9 cellular contexts compared by ENCODE assay signal in the genomic region with DNA sequence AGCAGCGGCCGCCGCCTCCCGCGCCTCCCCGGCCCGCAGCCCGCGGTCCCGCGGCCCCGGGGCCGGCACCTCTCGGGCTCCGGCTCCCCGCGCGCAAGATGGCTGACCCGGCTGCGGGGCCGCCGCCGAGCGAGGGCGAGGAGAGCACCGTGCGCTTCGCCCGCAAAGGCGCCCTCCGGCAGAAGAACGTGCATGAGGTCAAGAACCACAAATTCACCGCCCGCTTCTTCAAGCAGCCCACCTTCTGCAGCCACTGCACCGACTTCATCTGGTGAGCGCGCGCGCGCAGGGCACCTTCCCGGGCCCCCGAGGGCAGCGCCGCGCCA. TPM values are rescaled to one million over a fixed set of nuclear protein-coding genes. Genes with fewer than 3 reads are reported as not detected.
A peak's percentile ranks its signal among the peaks of the same experiment; 100 is the strongest.
DNase-seq lines count a peak whose midpoint lies in the region; ATAC-seq, FAIRE-seq and TF ChIP-seq lines count a peak whose summit lies in the region.
"Had no signal": no experiment of that assay in that cellular context is flagged by ENCODE, and none has a peak within 500 bp of the region (broad histone marks: within the 10 kb centered on the region; RNA-seq: fewer than 3 reads in every experiment).

No MANE protein-coding gene starts in this region.

- H3K36me3 ChIP-seq in PC-9 (ENCODE audit: low read depth) = no peaks in the 10 kb centered on the region

- ATAC-seq in HG02588 (IDR thresholded peaks at IDR 0.05; ENCODE audit: unreplicated experiment) (peak; percentile 33), natural killer cell (peak; percentile 36 to 53 (median 50)), GM19463 (IDR thresholded peaks at IDR 0.05; ENCODE audit: unreplicated experiment) (no peak)
- peak; percentile 32 for ATAC-seq in activated T-helper 17 cell treated with anti-CD3 and anti-CD28 coated beads, Interleukin-2, amount 50 U/mL, for 72 hours (replicated peaks)

- FAIRE-seq in GM12891 (lab: Jason Lieb, UNC) = no peak

- no peaks in the 10 kb centered on the region for H3K4me1 ChIP-seq in PC-9 (replicated peaks; ENCODE audit: insufficient read depth)

- H3K27me3 ChIP-seq in PC-9 (ENCODE audit: insufficient read depth, low read depth) = peaks cover 48% of the 10 kb centered on the region

- no peak overlapping the region for H2AFZ ChIP-seq in PC-9

- no peaks in the 10 kb centered on the region for H3K27me3 Mint-ChIP-seq in activated T-helper 17 cell treated with anti-CD3 and anti-CD28 coated beads, Interleukin-2, amount 50 U/mL, for 72 hours
- no peaks in the 10 kb centered on the region for H3K27me3 Mint-ChIP-seq in natural killer cell (ENCODE audit: low read depth in 2 of 2)

- H3F3A ChIP-seq in PC-9 (ENCODE audit: insufficient read depth, low read depth) = no peaks in the 10 kb centered on the region

- H3K9me3 ChIP-seq in PC-9 (ENCODE audit: insufficient read depth, low read depth) = no peaks in the 10 kb centered on the region

- no peak overlapping the region for H3K27ac ChIP-seq in PC-9

- POLR2A ChIA-PET in PC-9 (lab: Charles Lee; ENCODE audit: unreplicated experiment) = no interaction called here

- peak overlapping the region; percentile 99 for H3K4me3 Mint-ChIP-seq in activated T-helper 17 cell treated with anti-CD3 and anti-CD28 coated beads, Interleukin-2, amount 50 U/mL, for 72 hours
- H3K4me3 Mint-ChIP-seq in natural killer cell = peak overlapping the region; percentile 63

- TF ChIP-seq CTCF in natural killer cell (IDR thresholded peaks at IDR 0.05) (no peak), PC-9 (conservative IDR thresholded peaks at IDR 0.05) (no peak)

- H3K4me3 ChIP-seq in PC-9 = no peak overlapping the region

- no peak for TF ChIP-seq POLR2A in GM12891 (IDR thresholded peaks at IDR 0.05; ENCODE audit: low read depth, low read length)

- peaks cover 54% of the 10 kb centered on the region for H3K4me1 Mint-ChIP-seq in activated T-helper 17 cell treated with anti-CD3 and anti-CD28 coated beads, Interleukin-2, amount 50 U/mL, for 72 hours
- H3K4me1 Mint-ChIP-seq in natural killer cell = peaks cover 46 to 50% of the 10 kb centered on the region in 2 donors

- no peaks in the 10 kb centered on the region for H3K79me2 ChIP-seq in PC-9 (ENCODE audit: low read depth)

- H3K9me2 ChIP-seq in PC-9 (ENCODE audit: insufficient read depth) = no peaks in the 10 kb centered on the region

- H3K36me3 Mint-ChIP-seq in activated T-helper 17 cell treated with anti-CD3 and anti-CD28 coated beads, Interleukin-2, amount 50 U/mL, for 72 hours (ENCODE audit: low read depth) = peaks cover 46% of the 10 kb centered on the region
- H3K36me3 Mint-ChIP-seq in natural killer cell = no peaks in the 10 kb centered on the region
- H3K36me3 Mint-ChIP-seq: brain had no signal

- DNase-seq in GM12891 (ENCODE audit: insufficient read length, low spot score) (no peak), natural killer cell (no peak), NCI-H82 (lab: John Stamatoyannopoulos, UW) (no peak), PC-9 (no peak), GOT3 (lab: John Stamatoyannopoulos, UW) (no peak)

- no peak overlapping the region for H3K27ac Mint-ChIP-seq in activated T-helper 17 cell treated with anti-CD3 and anti-CD28 coated beads, Interleukin-2, amount 50 U/mL, for 72 hours
- peak overlapping the region in 1 of 2 donors; percentile 91 for H3K27ac Mint-ChIP-seq in natural killer cell

- no peaks in the 10 kb centered on the region for H4K20me1 ChIP-seq in PC-9 (ENCODE audit: insufficient read depth)

- BruUV-seq in PC-9 (replicated peaks; lab: Mats Ljungman, UMichigan) = no TSS peak

- CTCF ChIA-PET in PC-9 (lab: Charles Lee) = no interaction called here

- intact Hi-C loops in natural killer cell (cut with micrococcal nuclease) (loop anchor here (5.0 kb wide), 1 partner anchor 34 kb away; no protein-coding TSS in a partner anchor), PC-9 (cut with micrococcal nuclease; ENCODE audit: unreplicated experiment) (no loop called here)

- no peaks in the 10 kb centered on the region for H3K9me3 Mint-ChIP-seq in activated T-helper 17 cell treated with anti-CD3 and anti-CD28 coated beads, Interleukin-2, amount 50 U/mL, for 72 hours
- no peaks in the 10 kb centered on the region for H3K9me3 Mint-ChIP-seq in natural killer cell

- no peak overlapping the region for H3K4me2 ChIP-seq in PC-9

TF ChIP-seq in GM12891, 5 proteins besides CTCF, POLR2A, EP300 and RAD21:
- TF ChIP-seq POU2F2 (IDR thresholded peaks at IDR 0.05; ENCODE audit: low read depth, low read length) (no peak), POLR2AphosphoS5 (IDR thresholded peaks at IDR 0.05; ENCODE audit: low read depth, low read length) (peak; percentile 7; the same call in 1 of the 2 replicates)
TF ChIP-seq in GM12891: peak in this region for 1.

RNA-seq across cellular contexts. Expression of gene PRKCB, which starts 0.3 kb away (rescaled TPM):
- 98.4 TPM for polyA plus RNA-seq in GM12891 (2012; ENCODE audit: low read depth, missing spikeins)
- 10 to 100 TPM; 76.0 to 87.7 TPM for total RNA-seq in activated T-helper 17 cell treated with anti-CD3 and anti-CD28 coated beads, Interleukin-2, amount 50 U/mL, for 72 hours
- total RNA-seq in natural killer cell (100 to 1,000 TPM; 182 to 222 (median 183) TPM), PC-9 (2021) (not detected in 2 replicates)

Comparison
In these comparisons a context has a peak if more than half of its experiments do, and no peak if none do; other contexts are left out.
1. RNA of gene PRKCB, which starts 0.3 kb away (total RNA-seq): 182 to 222 TPM in natural killer cell and 76.0 to 87.7 TPM in activated T-helper 17 cell treated with anti-CD3 and anti-CD28 coated beads, Interleukin-2, amount 50 U/mL, for 72 hours; not detected in PC-9; every median in the first group is over 10 times any median in the second.